Comparison of ENCODE assay signal across 8 cellular contexts in the genomic region with DNA sequence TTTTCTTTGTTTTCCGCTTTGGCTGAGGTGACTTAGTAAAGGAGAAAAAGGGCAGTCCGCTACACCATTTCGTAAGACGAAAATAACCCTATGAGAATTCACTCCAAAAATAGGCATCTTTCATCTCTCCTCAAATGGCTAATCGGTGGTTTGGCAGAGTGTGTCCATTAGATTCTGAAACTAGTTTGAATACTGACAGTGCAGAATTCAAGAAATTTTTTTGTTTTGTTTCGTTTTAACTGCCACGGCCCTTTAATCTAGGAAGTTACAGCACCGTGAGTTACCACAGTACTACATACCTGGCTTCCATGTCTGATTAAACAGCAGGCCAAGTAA.
DNase-seq lines count a peak whose midpoint lies in the region; ATAC-seq and TF ChIP-seq lines count a peak whose summit lies in the region.

No MANE protein-coding gene starts in this region.

- intact Hi-C loops in left ventricle myocardium superior (cut with micrococcal nuclease): no loop called here

- H3K27ac Mint-ChIP-seq in T-helper 1 cell treated with Interleukin-12 subunit alpha and Interleukin-12 subunit beta and Interleukin-4 antibody, amounts not matched to agents 30 μg/mL and 1 μg/mL, for 36 hours: peak overlapping the region; percentile 98
- peak overlapping the region; percentile 85 to 99 (median 94) for H3K27ac Mint-ChIP-seq in IgD-negative memory B cell
- peak overlapping the region; percentile 96 for H3K27ac Mint-ChIP-seq in activated naive CD8-positive, alpha-beta T cell treated with anti-CD3 and anti-CD28 coated beads, Interleukin-2, amount 10 ng/mL, durations not matched to agents 7 days and 5 days

- H3K27me3 Mint-ChIP-seq in T-helper 1 cell treated with Interleukin-12 subunit alpha and Interleukin-12 subunit beta and Interleukin-4 antibody, amounts not matched to agents 30 μg/mL and 1 μg/mL, for 36 hours (ENCODE audit: low read depth): peaks cover 9% of the 10 kb centered on the region
- no peaks in the 10 kb centered on the region for H3K27me3 Mint-ChIP-seq in IgD-negative memory B cell
- H3K27me3 Mint-ChIP-seq in activated naive CD8-positive, alpha-beta T cell treated with anti-CD3 and anti-CD28 coated beads, Interleukin-2, amount 10 ng/mL, durations not matched to agents 7 days and 5 days: no peaks in the 10 kb centered on the region

- peak overlapping the region; percentile 82 for H3K4me3 ChIP-seq in retinal pigment epithelial cell (ENCODE audit: low read length)

- POLR2A ChIA-PET in activated naive CD8-positive, alpha-beta T cell treated with anti-CD3 and anti-CD28 coated beads, Interleukin-2, amount 10 ng/mL, durations not matched to agents 7 days and 5 days (lab: Charles Lee): no interaction called here

- peaks cover 3% of the 10 kb centered on the region for H3K36me3 Mint-ChIP-seq in T-helper 1 cell treated with Interleukin-12 subunit alpha and Interleukin-12 subunit beta and Interleukin-4 antibody, amounts not matched to agents 30 μg/mL and 1 μg/mL, for 36 hours (ENCODE audit: low read depth)
- no peaks in the 10 kb centered on the region for H3K36me3 Mint-ChIP-seq in IgD-negative memory B cell
- peaks cover 2% of the 10 kb centered on the region for H3K36me3 Mint-ChIP-seq in activated naive CD8-positive, alpha-beta T cell treated with anti-CD3 and anti-CD28 coated beads, Interleukin-2, amount 10 ng/mL, durations not matched to agents 7 days and 5 days

- DNase-seq in T-helper 1 cell: no peak
- DNase-seq in activated naive CD8-positive, alpha-beta T cell treated with anti-CD3 and anti-CD28 coated beads, Interleukin-2, amount 10 ng/mL, durations not matched to agents 7 days and 5 days: no peak
- DNase-seq in left ventricle myocardium superior: no peak
- peak; percentile 18 for DNase-seq in retinal pigment epithelial cell (ENCODE audit: low read depth)
- DNase-seq in activated CD8-positive, alpha-beta memory T cell treated with anti-CD3 and anti-CD28 coated beads, Interleukin-2, amount 50 U/mL, for 48 hours: no peak

- peak overlapping the region; percentile 97 for H3K4me3 Mint-ChIP-seq in T-helper 1 cell treated with Interleukin-12 subunit alpha and Interleukin-12 subunit beta and Interleukin-4 antibody, amounts not matched to agents 30 μg/mL and 1 μg/mL, for 36 hours
- peak overlapping the region; percentile 90 to 99 (median 96) for H3K4me3 Mint-ChIP-seq in IgD-negative memory B cell
- H3K4me3 Mint-ChIP-seq in activated naive CD8-positive, alpha-beta T cell treated with anti-CD3 and anti-CD28 coated beads, Interleukin-2, amount 10 ng/mL, durations not matched to agents 7 days and 5 days: peak overlapping the region; percentile 92

- no peak for TF ChIP-seq CTCF in retinal pigment epithelial cell (conservative IDR thresholded peaks at IDR 0.05; ENCODE audit: low read depth, low read length)

- no peaks in the 10 kb centered on the region for H3K9me3 Mint-ChIP-seq in T-helper 1 cell treated with Interleukin-12 subunit alpha and Interleukin-12 subunit beta and Interleukin-4 antibody, amounts not matched to agents 30 μg/mL and 1 μg/mL, for 36 hours
- H3K9me3 Mint-ChIP-seq in IgD-negative memory B cell: no peaks in the 10 kb centered on the region
- no peaks in the 10 kb centered on the region for H3K9me3 Mint-ChIP-seq in activated naive CD8-positive, alpha-beta T cell treated with anti-CD3 and anti-CD28 coated beads, Interleukin-2, amount 10 ng/mL, durations not matched to agents 7 days and 5 days

- peaks cover 18% of the 10 kb centered on the region for H3K4me1 Mint-ChIP-seq in T-helper 1 cell treated with Interleukin-12 subunit alpha and Interleukin-12 subunit beta and Interleukin-4 antibody, amounts not matched to agents 30 μg/mL and 1 μg/mL, for 36 hours (ENCODE audit: low read depth)
- H3K4me1 Mint-ChIP-seq in IgD-negative memory B cell: peaks cover 4 to 7% (median 5%) of the 10 kb centered on the region in 3 donors
- peaks cover 12% of the 10 kb centered on the region for H3K4me1 Mint-ChIP-seq in activated naive CD8-positive, alpha-beta T cell treated with anti-CD3 and anti-CD28 coated beads, Interleukin-2, amount 10 ng/mL, durations not matched to agents 7 days and 5 days

- ATAC-seq in GM21717 (IDR thresholded peaks at IDR 0.05; ENCODE audit: unreplicated experiment) (peak; percentile 66), left ventricle myocardium superior (peak; percentile 76)
- ATAC-seq in activated naive CD8-positive, alpha-beta T cell treated with anti-CD3 and anti-CD28 coated beads, Interleukin-2, amount 10 ng/mL, durations not matched to agents 7 days and 5 days (ENCODE audit: low read depth): peak; percentile 32
